ENCODE assay signal across 21 cellular contexts in the genomic region with DNA sequence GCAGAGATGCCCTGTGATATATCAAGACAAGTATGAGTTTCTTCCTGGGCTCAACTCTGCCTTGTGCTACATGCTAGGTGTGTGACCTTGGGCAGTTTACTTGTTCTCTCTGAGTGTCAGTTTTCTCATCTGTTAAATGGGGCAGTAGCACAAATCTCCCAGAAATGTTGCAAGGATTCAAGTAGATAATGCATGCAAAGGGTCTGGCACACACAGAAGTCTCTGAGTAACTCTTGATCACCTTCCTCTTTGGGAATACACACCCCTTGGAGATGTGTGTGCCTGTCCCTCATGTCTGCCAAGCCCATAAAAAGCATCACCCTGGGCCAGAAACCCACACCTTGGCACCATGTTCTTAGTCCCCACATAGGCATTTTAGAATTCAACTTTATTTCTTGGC.
DNase-seq lines count a peak whose midpoint lies in the region; ATAC-seq and TF ChIP-seq lines count a peak whose summit lies in the region.
"Had no signal": no experiment of that assay in that cellular context is flagged by ENCODE, and none has a peak within 500 bp of the region (broad histone marks: within the 10 kb centered on the region; RNA-seq: fewer than 3 reads in every experiment).

No MANE protein-coding gene starts in this region.

- H3K27me3 ChIP-seq in SK-N-SH (ENCODE audit: insufficient read depth) (no peaks in the 10 kb centered on the region), neural progenitor cell (no peaks in the 10 kb centered on the region), thoracic aorta (replicated peaks; ENCODE audit: insufficient read depth) (no peaks in the 10 kb centered on the region)
- H3K27me3 ChIP-seq: thyroid gland had no signal

- H4K20me1 ChIP-seq in SK-N-SH (ENCODE audit: insufficient read depth) (no peaks in the 10 kb centered on the region), neural progenitor cell (ENCODE audit: low read depth) (no peaks in the 10 kb centered on the region)

- no peak for TF ChIP-seq EP300 in SK-N-SH (IDR thresholded peaks at IDR 0.05; ENCODE audit: borderline replicate concordance in 1 of 2, low read depth in 1 of 2, low read length in 1 of 2)

- ATAC-seq in SK-N-SH treated with all-trans-retinoic acid at 6 μM for 48 hours: no peak
- ATAC-seq in thoracic aorta (ENCODE audit: insufficient number of reproducible peaks, low FRiP score, low read depth): no peak

- no peaks in the 10 kb centered on the region for H3K36me3 Mint-ChIP-seq in chondrocyte (ENCODE audit: low read depth)
- H3K36me3 Mint-ChIP-seq in neural progenitor cell: peaks cover 5% of the 10 kb centered on the region
- H3K36me3 Mint-ChIP-seq: activated naive CD8-positive, alpha-beta T cell treated with anti-CD3 and anti-CD28 coated beads for 36 hours had no signal

- H3K27ac ChIP-seq in SK-N-SH (ENCODE audit: low read depth in 2 of 2, low read length in 1 of 2) (peak overlapping the region in 1 of 2 experiments; percentile 98; a peak in 3 of 4 replicates), neural progenitor cell (no peak overlapping the region), thoracic aorta (peak overlapping the region; percentile 97 to 98)
- H3K27ac ChIP-seq: 22Rv1, HL-60, KMS-11, parathyroid adenoma had no signal

- H3K4me3 ChIP-seq in SK-N-SH (ENCODE audit: low read depth in 2 of 2, low read length in 1 of 2) (no peak overlapping the region), neural progenitor cell (no peak overlapping the region), thoracic aorta (no peak overlapping the region)
- H3K4me3 ChIP-seq: thyroid gland had no signal

- CTCF ChIA-PET in SK-N-SH (lab: Yijun Ruan, JAX): interaction anchor here (0.9 to 35.0 kb wide), 10 partner anchors 9 to 185 kb away, joined by 3 to 827 read pairs (median 14); partner anchors contain the start of genes IPO9 and NAV1

- peak overlapping the region; percentile 99 for H3K27ac Mint-ChIP-seq in chondrocyte (ENCODE audit: unreplicated experiment)
- peak overlapping the region; percentile 37 for H3K27ac Mint-ChIP-seq in neural progenitor cell
- H3K27ac Mint-ChIP-seq: activated naive CD8-positive, alpha-beta T cell treated with anti-CD3 and anti-CD28 coated beads for 36 hours had no signal

- H3F3A ChIP-seq in SK-N-SH (replicated peaks; ENCODE audit: insufficient read depth) (peaks cover 77% of the 10 kb centered on the region), neural progenitor cell (ENCODE audit: low read depth) (peaks cover 4% of the 10 kb centered on the region)

- TF ChIP-seq CTCF in SK-N-SH (IDR thresholded peaks at IDR 0.05): no peak
- TF ChIP-seq CTCF in chondrocyte (IDR thresholded peaks at IDR 0.05): no peak
- TF ChIP-seq CTCF in neural progenitor cell (IDR thresholded peaks at IDR 0.05): no peak
- no peak for TF ChIP-seq CTCF in thoracic aorta (IDR thresholded peaks at IDR 0.05)

- H3K27me3 Mint-ChIP-seq in chondrocyte (ENCODE audit: low read depth) (no peaks in the 10 kb centered on the region), neural progenitor cell (ENCODE audit: insufficient read depth, low read depth) (no peaks in the 10 kb centered on the region)

- H3K4me3 Mint-ChIP-seq in chondrocyte (ENCODE audit: unreplicated experiment) (no peak overlapping the region), neural progenitor cell (no peak overlapping the region)
- H3K4me3 Mint-ChIP-seq: activated naive CD8-positive, alpha-beta T cell treated with anti-CD3 and anti-CD28 coated beads for 36 hours; CD14-positive monocyte had no signal

- peaks cover 88% of the 10 kb centered on the region for H3K4me1 Mint-ChIP-seq in chondrocyte (ENCODE audit: low read depth)
- peaks cover 56% of the 10 kb centered on the region for H3K4me1 Mint-ChIP-seq in neural progenitor cell
- H3K4me1 Mint-ChIP-seq: activated naive CD8-positive, alpha-beta T cell treated with anti-CD3 and anti-CD28 coated beads for 36 hours had no signal

- H3K9me3 ChIP-seq in SK-N-SH (no peaks in the 10 kb centered on the region), neural progenitor cell (ENCODE audit: low read depth) (no peaks in the 10 kb centered on the region), thoracic aorta (no peaks in the 10 kb centered on the region)
- H3K9me3 ChIP-seq: thyroid gland had no signal

- H3K79me2 ChIP-seq in SK-N-SH (ENCODE audit: insufficient read depth) (peaks cover 73% of the 10 kb centered on the region), neural progenitor cell (ENCODE audit: low read depth) (no peaks in the 10 kb centered on the region)
- H3K79me2 ChIP-seq: parathyroid adenoma had no signal

- DNase-seq in SK-N-SH: no peak
- DNase-seq in chondrocyte (ENCODE audit: low spot score): no peak
- DNase-seq in neural progenitor cell (ENCODE audit: low spot score): no peak
- no peak for DNase-seq in thoracic aorta (ENCODE audit: low spot score)
- no peak for DNase-seq in HuH-7.5 (ENCODE audit: low spot score)
- no peak for DNase-seq in NCI-H1417 treated with DMSO at 0.1 percent for 48 hours (lab: John Stamatoyannopoulos, UW)
- no peak for DNase-seq in globus pallidus (ENCODE audit: low spot score)
- DNase-seq: activated CD4-positive, alpha-beta T cell treated with anti-CD3 and anti-CD28 coated beads, Interleukin-2, amount 50 U/mL, for 4 hours; activated naive CD8-positive, alpha-beta T cell treated with anti-CD3 and anti-CD28 coated beads for 36 hours; activated T-cell treated with anti-CD3 and anti-CD28 coated beads, Interleukin-2, amount 50 U/mL, for 48 hours; cerebellar nuclear complex; DMS153; islet precursor cell; NCI-H1694; thyroid gland had no signal

- no peak overlapping the region for H2AFZ ChIP-seq in SK-N-SH (ENCODE audit: low read depth)
- H2AFZ ChIP-seq in neural progenitor cell (replicated peaks): no peak overlapping the region
- H2AFZ ChIP-seq: parathyroid adenoma had no signal

- H3K36me3 ChIP-seq in SK-N-SH (replicated peaks in 1 of 2; ENCODE audit: control insufficient read depth in 1 of 2, insufficient read depth in 2 of 2, low read length in 1 of 2) (peaks cover 3 to 29% of the 10 kb centered on the region in 2 experiments), neural progenitor cell (no peaks in the 10 kb centered on the region), thoracic aorta (no peaks in the 10 kb centered on the region)
- H3K36me3 ChIP-seq: thyroid gland had no signal

- no peaks in the 10 kb centered on the region for H3K9me2 ChIP-seq in SK-N-SH

- H3K4me2 ChIP-seq in SK-N-SH (no peak overlapping the region), neural progenitor cell (no peak overlapping the region)

- no peaks in the 10 kb centered on the region for H3K9me3 Mint-ChIP-seq in chondrocyte (ENCODE audit: low read depth)
- H3K9me3 Mint-ChIP-seq in neural progenitor cell: no peaks in the 10 kb centered on the region
- H3K9me3 Mint-ChIP-seq: activated naive CD8-positive, alpha-beta T cell treated with anti-CD3 and anti-CD28 coated beads for 36 hours had no signal

- TF ChIP-seq RAD21 in SK-N-SH (IDR thresholded peaks at IDR 0.05; ENCODE audit: low read length): no peak

- H3K9ac ChIP-seq in SK-N-SH: peak overlapping the region; percentile 78; the same call in 1 of the 2 replicates
- H3K9ac ChIP-seq in neural progenitor cell: no peak overlapping the region
- H3K9ac ChIP-seq: KMS-11, parathyroid adenoma had no signal

- peaks cover 18 to 71% of the 10 kb centered on the region in 2 experiments; a peak in 3 of 4 replicates for H3K4me1 ChIP-seq in SK-N-SH (ENCODE audit: control insufficient read depth in 1 of 2, insufficient read depth in 2 of 2, low read depth in 1 of 2, low read length in 1 of 2)
- peaks cover 43% of the 10 kb centered on the region for H3K4me1 ChIP-seq in neural progenitor cell
- peaks cover 44 to 75% of the 10 kb centered on the region in 2 donors for H3K4me1 ChIP-seq in thoracic aorta (ENCODE audit: control insufficient read depth in 1 of 2, low read depth in 2 of 2)

- POLR2A ChIA-PET in SK-N-SH (lab: Yijun Ruan, JAX): no interaction called here

TF ChIP-seq in SK-N-SH, 30 proteins besides CTCF, POLR2A, EP300 and RAD21:
- TF ChIP-seq NFIC (IDR thresholded peaks at IDR 0.05; ENCODE audit: borderline replicate concordance) (no peak), FOXJ3 (CRISPR knock-in tag; IDR thresholded peaks at IDR 0.05) (no peak)

TF ChIP-seq in SK-N-SH treated with all-trans-retinoic acid at 6 μM for 48 hours, 23 proteins besides CTCF, POLR2A, EP300 and RAD21 (continues in another document):
- TF ChIP-seq OSR1 (CRISPR knock-in tag; IDR thresholded peaks at IDR 0.05) (no peak), TOX (CRISPR knock-in tag; IDR thresholded peaks at IDR 0.05; ENCODE audit: borderline replicate concordance) (no peak), ISL1 (CRISPR knock-in tag; IDR thresholded peaks at IDR 0.05) (no peak)
- TF ChIP-seq, protein P1, sequence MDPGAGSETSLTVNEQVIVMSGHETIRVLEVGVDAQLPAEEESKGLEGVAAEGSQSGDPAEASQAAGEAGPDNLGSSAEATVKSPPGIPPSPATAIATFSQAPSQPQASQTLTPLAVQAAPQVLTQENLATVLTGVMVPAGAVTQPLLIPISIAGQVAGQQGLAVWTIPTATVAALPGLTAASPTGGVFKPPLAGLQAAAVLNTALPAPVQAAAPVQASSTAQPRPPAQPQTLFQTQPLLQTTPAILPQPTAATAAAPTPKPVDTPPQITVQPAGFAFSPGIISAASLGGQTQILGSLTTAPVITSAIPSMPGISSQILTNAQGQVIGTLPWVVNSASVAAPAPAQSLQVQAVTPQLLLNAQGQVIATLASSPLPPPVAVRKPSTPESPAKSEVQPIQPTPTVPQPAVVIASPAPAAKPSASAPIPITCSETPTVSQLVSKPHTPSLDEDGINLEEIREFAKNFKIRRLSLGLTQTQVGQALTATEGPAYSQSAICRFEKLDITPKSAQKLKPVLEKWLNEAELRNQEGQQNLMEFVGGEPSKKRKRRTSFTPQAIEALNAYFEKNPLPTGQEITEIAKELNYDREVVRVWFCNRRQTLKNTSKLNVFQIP (CRISPR knock-in tag; IDR thresholded peaks at IDR 0.05; ENCODE audit: borderline replicate concordance, low read depth): no peak
